In the genomic region with DNA sequence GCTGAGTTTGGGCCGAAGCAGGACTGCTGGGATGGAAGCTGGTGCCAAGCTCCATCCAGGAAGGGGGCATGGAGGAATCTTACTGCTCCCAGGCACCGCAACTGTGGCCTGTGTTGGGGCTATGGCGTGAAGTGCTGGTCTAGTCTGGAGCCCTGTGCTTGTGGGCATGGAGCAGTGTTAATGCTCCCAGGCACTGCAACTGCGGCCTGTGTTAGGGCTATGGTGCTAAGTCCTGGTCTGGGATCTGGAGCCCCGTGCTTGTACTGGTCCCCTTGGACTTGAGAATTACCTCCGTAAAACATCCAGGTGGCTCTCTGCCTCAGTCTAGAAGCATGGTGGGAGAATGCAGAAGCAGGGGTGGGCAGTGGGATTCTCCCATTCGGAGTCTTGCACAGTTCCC, we compare ENCODE assay signal across 7 cellular contexts.
"Had no signal": no experiment of that assay in that cellular context is flagged by ENCODE, and none has a peak within 500 bp of the region (broad histone marks: within the 10 kb centered on the region; RNA-seq: fewer than 3 reads in every experiment).

No MANE protein-coding gene starts in this region.

- H3K4me3 ChIP-seq: GM23338, HAP-1, K562 had no signal

- H3K4me3 Mint-ChIP-seq: GM23338, HFFc6 had no signal

- H3K27ac Mint-ChIP-seq: GM23338, HFFc6 had no signal

- ATAC-seq: GM23338, HCT116, K562 had no signal

- H3K9me3 ChIP-seq: HAP-1 had no signal

- H3K36me3 ChIP-seq: HAP-1 had no signal

- H3K4me2 ChIP-seq: GM23338 had no signal

- DNase-seq: H7, HFFc6, IMR-90 had no signal

- H2AFZ ChIP-seq: GM23338 had no signal
